16 cellular contexts compared by ENCODE assay signal in genomic region chr4:182862921-182863320, GRCh38. TPM values are rescaled to one million over a fixed set of nuclear protein-coding genes. Genes with fewer than 3 reads are reported as not detected.
DNase-seq lines count a peak whose midpoint lies in the region; ATAC-seq, FAIRE-seq and TF ChIP-seq lines count a peak whose summit lies in the region.
"Had no signal": no experiment of that assay in that cellular context is flagged by ENCODE, and none has a peak within 500 bp of the region (broad histone marks: within the 10 kb centered on the region; RNA-seq: fewer than 3 reads in every experiment).

No MANE protein-coding gene starts in this region.

- no peaks in the 10 kb centered on the region for H3K9me3 ChIP-seq in small intestine (ENCODE audit: control insufficient read depth, low read depth)
- H3K9me3 ChIP-seq in adrenal gland (replicated peaks in 1 of 3), result no peaks in the 10 kb centered on the region
- H3K9me3 ChIP-seq in psoas muscle, result no peaks in the 10 kb centered on the region

- TF ChIP-seq POLR2A in adrenal gland (IDR thresholded peaks at IDR 0.05), result no peak

- DNase-seq in NCI-H510A (lab: John Stamatoyannopoulos, UW) (peak; percentile 63), foreskin keratinocyte (no peak), small intestine (peak; percentile 40), adrenal gland (no peak), psoas muscle (no peak), superior temporal gyrus (ENCODE audit: extremely low spot score) (no peak)
- DNase-seq: activated CD4-positive, alpha-beta memory T cell treated with anti-CD3 and anti-CD28 coated beads, Interleukin-2, amount 10 ng/mL, durations not matched to agents 7 days and 5 days; activated gamma-delta T cell; mesendoderm; NCI-H187 treated with DMSO at 0.1 percent for 48 hours; stimulated activated CD4-positive, alpha-beta T cell treated with anti-CD3 and anti-CD28 coated beads, Interleukin-4, amount 100 ng/mL, for 4 hours; T-helper 9 cell had no signal

- TF ChIP-seq CTCF in foreskin keratinocyte (conservative IDR thresholded peaks at IDR 0.05) (no peak), adrenal gland (IDR thresholded peaks at IDR 0.05) (no peak), psoas muscle (IDR thresholded peaks at IDR 0.05) (no peak)

- no peak for TF ChIP-seq RAD21 in Ishikawa (IDR thresholded peaks at IDR 0.05; ENCODE audit: low read depth)

- peak; percentile 61; the same call in 1 of the 2 replicates for TF ChIP-seq EP300 in Ishikawa (IDR thresholded peaks at IDR 0.05; ENCODE audit: borderline replicate concordance)

- H3K4me3 ChIP-seq in small intestine (ENCODE audit: low read depth in 1 of 2, low read length in 2 of 2) (no peak overlapping the region), adrenal gland (no peak overlapping the region), psoas muscle (no peak overlapping the region)
- H3K4me3 ChIP-seq: heart left ventricle had no signal

- ATAC-seq in foreskin keratinocyte, result peak; percentile 56
- no peak for ATAC-seq in psoas muscle
- no peak for ATAC-seq in GM18867 (IDR thresholded peaks at IDR 0.05; ENCODE audit: unreplicated experiment)
- ATAC-seq: heart left ventricle had no signal

- no peaks in the 10 kb centered on the region for H3K4me1 ChIP-seq in foreskin keratinocyte
- H3K4me1 ChIP-seq in small intestine (ENCODE audit: control insufficient read depth in 2 of 2, insufficient read depth in 1 of 2, low read depth in 1 of 2, low read length in 1 of 2), result no peaks in the 10 kb centered on the region
- H3K4me1 ChIP-seq in adrenal gland (replicated peaks in 1 of 2), result peaks cover 0 to 7% of the 10 kb centered on the region in 2 donors
- H3K4me1 ChIP-seq in psoas muscle, result no peaks in the 10 kb centered on the region

- intact Hi-C loops in adrenal gland (cut with DNase I) (no loop called here), psoas muscle (cut with DNase I) (no loop called here)

- H3K27me3 ChIP-seq in foreskin keratinocyte, result no peaks in the 10 kb centered on the region
- no peaks in the 10 kb centered on the region for H3K27me3 ChIP-seq in small intestine (ENCODE audit: control insufficient read depth in 2 of 2, insufficient read depth in 2 of 2, low read length in 2 of 2)
- no peaks in the 10 kb centered on the region for H3K27me3 ChIP-seq in adrenal gland
- H3K27me3 ChIP-seq in psoas muscle (ENCODE audit: insufficient read depth in 3 of 3, low read length in 2 of 3), result no peaks in the 10 kb centered on the region
- H3K27me3 ChIP-seq: heart left ventricle had no signal

- H3K36me3 ChIP-seq in small intestine (ENCODE audit: control insufficient read depth in 2 of 2, insufficient read depth in 2 of 2, low read length in 2 of 2) (no peaks in the 10 kb centered on the region), adrenal gland (replicated peaks in 1 of 2) (no peaks in the 10 kb centered on the region), psoas muscle (ENCODE audit: insufficient read depth in 1 of 2, low read depth in 1 of 2) (no peaks in the 10 kb centered on the region)
- H3K36me3 ChIP-seq: heart left ventricle had no signal

- H3K27ac ChIP-seq in foreskin keratinocyte (no peak overlapping the region), small intestine (ENCODE audit: low read depth in 1 of 2, low read length in 1 of 2) (no peak overlapping the region), adrenal gland (no peak overlapping the region), psoas muscle (no peak overlapping the region)
- H3K27ac ChIP-seq: heart left ventricle had no signal

- no peak for FAIRE-seq in small intestine (lab: Jason Lieb, UNC)
- FAIRE-seq: endometrium had no signal

- WGBS in small intestine, 3 donors, result 23 to 67% (median 37%) methylated on average over 12 of the region's 12 CpGs
- WGBS in adrenal gland, 4 donors, result 73 to 87% (median 82%) methylated on average over 8 to 12 of the region's 12 CpGs
- 79 to 85% (median 84%) methylated on average over 12 of the region's 12 CpGs for WGBS in psoas muscle, 3 donors

TF ChIP-seq in Ishikawa, 13 proteins besides CTCF, POLR2A, EP300 and RAD21:
- TF ChIP-seq TCF12 (IDR thresholded peaks at IDR 0.05; ENCODE audit: low read depth) (peak; percentile 92), TAF1 (IDR thresholded peaks at IDR 0.05; ENCODE audit: low read depth) (no peak), CEBPB (IDR thresholded peaks at IDR 0.05) (no peak), EGR1 (IDR thresholded peaks at IDR 0.05) (no peak), ZBTB7A (IDR thresholded peaks at IDR 0.05; ENCODE audit: low read depth) (0 out of 2 replicates have a peak, but pooled peaks have one; percentile 37), CREB1 (IDR thresholded peaks at IDR 0.05; ENCODE audit: low read depth) (no peak), REST (IDR thresholded peaks at IDR 0.05; ENCODE audit: low read depth) (no peak), FOXM1 (IDR thresholded peaks at IDR 0.05; ENCODE audit: borderline replicate concordance, low read depth) (no peak), TEAD4 (IDR thresholded peaks at IDR 0.05) (peak; percentile 12), NFIC (IDR thresholded peaks at IDR 0.05) (peak; percentile 99), MAX (IDR thresholded peaks at IDR 0.05) (peak; percentile 70; the same call in 1 of the 2 replicates), YY1 (IDR thresholded peaks at IDR 0.05; ENCODE audit: low read depth) (0 out of 2 replicates have a peak, but pooled peaks have one; percentile 21), USF1 (IDR thresholded peaks at IDR 0.05) (no peak)

RNA-seq across cellular contexts. Expression of gene DCTD, which starts 54.3 kb away (rescaled TPM):
- total RNA-seq in foreskin keratinocyte (78.4 and 79.8 TPM in 2 replicates), adrenal gland (100 to 1,000 TPM in 6 of 8 donors, 10 to 100 TPM in 2; 70.0 to 254 (median 126) TPM), psoas muscle (10 to 100 TPM; 35.3 to 54.0 (median 47.0) TPM)
- polyA plus RNA-seq in foreskin keratinocyte (71.7 and 77.7 TPM in 2 replicates), small intestine (10 to 100 TPM; 17.9 to 64.8 (median 30.3) TPM), adrenal gland (100 to 1,000 TPM in 2 of 3 donors, 10 to 100 TPM in 1; 54.5 to 164 (median 102) TPM), psoas muscle (10 to 100 TPM; 30.5 to 63.4 (median 56.9) TPM)

Comparison
In these comparisons a context has a peak if more than half of its experiments do, and no peak if none do; other contexts are left out.
1. DNase-seq: peak in NCI-H510A (single experiment) and small intestine (single experiment); none in foreskin keratinocyte (0 of 2), adrenal gland (0 of 7), psoas muscle (0 of 2) and superior temporal gyrus (single experiment).